Comparison of ENCODE assay signal across 9 cellular contexts in the genomic region with DNA sequence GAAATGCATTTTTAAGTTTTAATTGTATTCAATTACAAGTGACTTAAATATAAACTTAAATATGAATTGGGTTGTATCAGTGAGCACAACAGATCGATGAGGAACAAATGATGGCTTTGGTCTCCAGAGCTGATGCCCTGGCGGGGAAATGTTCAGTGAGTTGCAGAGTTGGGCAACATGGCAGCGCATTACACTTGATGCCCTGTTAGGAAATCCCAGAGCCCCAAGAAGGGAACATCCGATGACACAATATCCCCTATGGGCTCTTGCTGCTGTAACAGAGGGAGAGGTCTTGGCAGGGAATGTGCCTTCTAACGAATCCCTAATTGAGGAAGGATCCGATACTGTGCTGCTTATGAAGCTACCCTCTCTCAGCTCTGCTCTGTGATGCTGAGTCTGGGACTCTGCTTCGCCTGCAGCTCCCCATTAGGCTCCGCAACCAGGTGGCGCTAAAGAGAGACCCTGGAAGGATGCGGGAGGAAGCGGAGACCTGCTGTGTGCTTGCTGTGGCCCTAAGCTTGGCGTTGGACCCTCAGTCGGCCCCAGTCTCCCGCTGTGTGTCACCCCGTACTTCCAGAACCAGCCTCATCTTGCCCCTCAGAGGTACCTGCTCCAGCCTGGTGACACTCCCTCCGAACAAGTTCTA. TPM values are rescaled to one million over a fixed set of nuclear protein-coding genes. Genes with fewer than 3 reads are reported as not detected.
DNase-seq lines count a peak whose midpoint lies in the region; ATAC-seq and TF ChIP-seq lines count a peak whose summit lies in the region.
"Had no signal": no experiment of that assay in that cellular context is flagged by ENCODE, and none has a peak within 500 bp of the region (broad histone marks: within the 10 kb centered on the region; RNA-seq: fewer than 3 reads in every experiment).

No MANE protein-coding gene starts in this region.

- no peak overlapping the region for H3K27ac Mint-ChIP-seq in activated T-cell treated with anti-CD3 and anti-CD28 coated beads, Interleukin-2, amount 50 U/mL, for 72 hours
- no peak overlapping the region for H3K27ac Mint-ChIP-seq in glutamatergic neuron (ENCODE audit: unreplicated experiment)
- H3K27ac Mint-ChIP-seq: stimulated activated naive CD8-positive, alpha-beta T cell treated with anti-CD3 and anti-CD28 coated beads, Interleukin-15, Interleukin-2, amounts not matched to agents 100 ng/mL and 50 ng/mL, for 24 hours had no signal

- H4K20me1 ChIP-seq in DOHH2 (ENCODE audit: control insufficient read depth, insufficient read depth, low read depth, low read length) (no peaks in the 10 kb centered on the region), OCI-LY3 (ENCODE audit: insufficient read depth, low read length) (no peaks in the 10 kb centered on the region)

- DNase-seq in activated T-cell treated with anti-CD3 and anti-CD28 coated beads, Interleukin-2, amount 50 U/mL, for 72 hours: peak; percentile 62 to 73
- DNase-seq in glutamatergic neuron (peak; percentile 75), retinal pigment epithelial cell (ENCODE audit: low read depth) (peak; percentile 5), DMS79 treated with DMSO at 0.1 percent for 48 hours (lab: John Stamatoyannopoulos, UW) (no peak)

- no peaks in the 10 kb centered on the region for H3K36me3 Mint-ChIP-seq in activated T-cell treated with anti-CD3 and anti-CD28 coated beads, Interleukin-2, amount 50 U/mL, for 72 hours (ENCODE audit: insufficient read depth in 2 of 2)
- H3K36me3 Mint-ChIP-seq in glutamatergic neuron (ENCODE audit: unreplicated experiment): no peaks in the 10 kb centered on the region

- no peaks in the 10 kb centered on the region for H3K27me3 ChIP-seq in DOHH2 (ENCODE audit: control insufficient read depth, low read length)
- no peaks in the 10 kb centered on the region for H3K27me3 ChIP-seq in OCI-LY3 (ENCODE audit: low read depth, low read length)

- H3K27ac ChIP-seq in DOHH2 (ENCODE audit: low read depth, low read length) (no peak overlapping the region), OCI-LY3 (ENCODE audit: low read length) (no peak overlapping the region)

- H3K79me2 ChIP-seq in DOHH2 (ENCODE audit: control insufficient read depth, low read length) (no peaks in the 10 kb centered on the region), OCI-LY3 (ENCODE audit: low read length) (no peaks in the 10 kb centered on the region)

- H3K9ac ChIP-seq in OCI-LY3 (ENCODE audit: low read length): no peak overlapping the region

- TF ChIP-seq CTCF in DOHH2 (IDR thresholded peaks at IDR 0.05; ENCODE audit: low read depth, low read length, poor library complexity, severe bottlenecking) (peak; percentile 65), OCI-LY3 (IDR thresholded peaks at IDR 0.05; ENCODE audit: low read depth, low read length) (peak; percentile 69), glutamatergic neuron (IDR thresholded peaks at IDR 0.05; ENCODE audit: partially characterized antibody, unreplicated experiment) (peak; percentile 31), retinal pigment epithelial cell (conservative IDR thresholded peaks at IDR 0.05; ENCODE audit: low read depth, low read length) (peak; percentile 80)

- H3K4me3 Mint-ChIP-seq in activated T-cell treated with anti-CD3 and anti-CD28 coated beads, Interleukin-2, amount 50 U/mL, for 72 hours: no peak overlapping the region
- no peak overlapping the region for H3K4me3 Mint-ChIP-seq in glutamatergic neuron (ENCODE audit: unreplicated experiment)
- H3K4me3 Mint-ChIP-seq: stimulated activated naive CD8-positive, alpha-beta T cell treated with anti-CD3 and anti-CD28 coated beads, Interleukin-15, Interleukin-2, amounts not matched to agents 100 ng/mL and 50 ng/mL, for 24 hours had no signal

- no peaks in the 10 kb centered on the region for H3K9me3 Mint-ChIP-seq in activated T-cell treated with anti-CD3 and anti-CD28 coated beads, Interleukin-2, amount 50 U/mL, for 72 hours
- no peaks in the 10 kb centered on the region for H3K9me3 Mint-ChIP-seq in glutamatergic neuron (ENCODE audit: unreplicated experiment)
- H3K9me3 Mint-ChIP-seq: stimulated activated naive CD8-positive, alpha-beta T cell treated with anti-CD3 and anti-CD28 coated beads, Interleukin-15, Interleukin-2, amounts not matched to agents 100 ng/mL and 50 ng/mL, for 24 hours had no signal

- H3K9me3 ChIP-seq in DOHH2 (ENCODE audit: control insufficient read depth, insufficient read depth, low read length) (no peaks in the 10 kb centered on the region), OCI-LY3 (ENCODE audit: insufficient read depth, low read length) (no peaks in the 10 kb centered on the region)

- H2AFZ ChIP-seq in OCI-LY3 (ENCODE audit: low read depth, low read length): peak overlapping the region; percentile 85; the same call in 1 of the 2 replicates

- H3K4me3 ChIP-seq in DOHH2 (ENCODE audit: low read length) (no peak overlapping the region), OCI-LY3 (ENCODE audit: low read length) (peak overlapping the region; percentile 51), retinal pigment epithelial cell (ENCODE audit: low read length) (no peak overlapping the region)

- H3K4me1 ChIP-seq in DOHH2 (ENCODE audit: control insufficient read depth, low read length) (no peaks in the 10 kb centered on the region), OCI-LY3 (ENCODE audit: low read length) (no peaks in the 10 kb centered on the region)

- peaks cover 14% of the 10 kb centered on the region for H3K27me3 Mint-ChIP-seq in activated T-cell treated with anti-CD3 and anti-CD28 coated beads, Interleukin-2, amount 50 U/mL, for 72 hours (ENCODE audit: low read depth)
- no peaks in the 10 kb centered on the region for H3K27me3 Mint-ChIP-seq in glutamatergic neuron (ENCODE audit: unreplicated experiment)
- H3K27me3 Mint-ChIP-seq: stimulated activated naive CD8-positive, alpha-beta T cell treated with anti-CD3 and anti-CD28 coated beads, Interleukin-15, Interleukin-2, amounts not matched to agents 100 ng/mL and 50 ng/mL, for 24 hours had no signal

- H3K4me2 ChIP-seq in DOHH2 (ENCODE audit: low read length) (no peak overlapping the region), OCI-LY3 (ENCODE audit: low read length) (peak overlapping the region; percentile 69)

- no peaks in the 10 kb centered on the region for H3F3A ChIP-seq in DOHH2 (ENCODE audit: control insufficient read depth, insufficient read depth)

- ATAC-seq in HG02642 (IDR thresholded peaks at IDR 0.05; ENCODE audit: poor library complexity, unreplicated experiment): peak; percentile 61
- peak; percentile 66 to 67 for ATAC-seq in activated T-cell treated with anti-CD3 and anti-CD28 coated beads, Interleukin-2, amount 50 U/mL, for 72 hours (replicated peaks in 1 of 2)
- ATAC-seq in GM21423 (IDR thresholded peaks at IDR 0.05; ENCODE audit: unreplicated experiment): no peak

- H3K9me2 ChIP-seq in DOHH2 (replicated peaks; ENCODE audit: control insufficient read depth, low read length): no peaks in the 10 kb centered on the region

- no peaks in the 10 kb centered on the region for H3K4me1 Mint-ChIP-seq in activated T-cell treated with anti-CD3 and anti-CD28 coated beads, Interleukin-2, amount 50 U/mL, for 72 hours (ENCODE audit: low read depth)
- H3K4me1 Mint-ChIP-seq in glutamatergic neuron (ENCODE audit: low read depth, unreplicated experiment): no peaks in the 10 kb centered on the region

- H3K36me3 ChIP-seq in DOHH2 (ENCODE audit: control insufficient read depth, low read length): no peaks in the 10 kb centered on the region
- H3K36me3 ChIP-seq in OCI-LY3 (replicated peaks; ENCODE audit: low read depth, low read length): no peaks in the 10 kb centered on the region

RNA-seq across cellular contexts. Expression of a gene that starts 38.9 kb away (rescaled TPM):
- total RNA-seq in activated T-cell treated with anti-CD3 and anti-CD28 coated beads, Interleukin-2, amount 50 U/mL, for 72 hours: 100 to 1,000 TPM; 165 to 179 TPM
- 216 TPM for total RNA-seq in glutamatergic neuron (ENCODE audit: unreplicated experiment)
